In the genomic region with DNA sequence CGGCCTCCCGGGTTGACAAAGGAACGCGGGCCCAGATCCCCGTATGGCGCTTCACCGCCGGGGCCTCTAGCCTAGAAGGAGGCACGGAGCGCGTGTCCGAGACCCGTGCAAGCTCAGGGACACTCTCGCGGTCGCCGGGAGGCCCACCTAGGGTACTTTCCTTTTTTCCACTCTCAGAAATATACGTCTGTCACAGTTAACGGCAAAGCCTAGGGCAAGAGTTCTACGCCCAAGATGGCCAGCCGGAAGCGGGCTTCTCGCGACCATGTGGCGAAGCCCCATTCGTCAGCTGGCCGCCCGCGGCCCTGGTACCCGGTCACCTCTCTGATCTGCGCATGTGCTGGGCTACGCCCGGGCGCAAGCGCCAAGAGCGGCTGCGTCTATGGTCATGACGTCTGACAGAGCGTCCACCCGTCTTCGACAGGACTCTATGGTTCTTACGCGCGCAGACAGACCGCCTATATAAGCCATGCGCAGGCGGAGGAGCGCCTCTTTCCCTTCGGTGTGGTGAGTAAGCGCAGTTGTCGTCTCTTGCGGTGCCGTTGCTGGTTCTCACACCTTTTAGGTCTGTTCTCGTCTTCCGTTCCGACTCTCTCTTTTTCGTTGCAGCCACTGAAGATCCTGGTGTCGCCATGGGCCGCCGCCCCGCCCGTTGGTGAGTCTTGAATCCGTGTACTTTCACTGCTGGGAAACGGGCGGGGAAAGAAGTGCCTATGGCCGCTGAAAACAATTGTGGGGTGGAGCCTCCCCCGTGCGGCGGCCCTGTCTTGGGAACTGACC, we compare ENCODE assay signal across 1 cellular context.
A peak's percentile ranks its signal among the peaks of the same experiment; 100 is the strongest.
TF ChIP-seq lines count a peak whose summit lies in the region.

TSS of gene RPL10 (plus strand) at position 490 of the 780 bp plus-strand sequence. CDS start at position 633, 143 bp downstream.

TF ChIP-seq in K562, 482 proteins besides CTCF, POLR2A, EP300 and RAD21 (continued from another document and continues in another):
- TF ChIP-seq ATF7 (IDR thresholded peaks at IDR 0.05) (peak; percentile 83), FOS (IDR thresholded peaks at IDR 0.05; ENCODE audit: extremely low read depth, insufficient read length) (no peak), RFX1 (IDR thresholded peaks at IDR 0.05) (no peak), PRPF4 (IDR thresholded peaks at IDR 0.05; ENCODE audit: insufficient read depth, low read depth, low read length, poor library complexity, severe bottlenecking) (peak; percentile 82), ZNF518B (CRISPR knock-in tag; IDR thresholded peaks at IDR 0.05) (no peak), TOE1 (IDR thresholded peaks at IDR 0.05; ENCODE audit: borderline replicate concordance) (no peak), TOE1 (CRISPR knock-in tag; IDR thresholded peaks at IDR 0.05; ENCODE audit: borderline replicate concordance, low read depth) (peak; percentile 92; the same call in 1 of the 2 replicates), TCFL5 (CRISPR knock-in tag; conservative IDR thresholded peaks at IDR 0.05) (no peak), NRF1 (conservative IDR thresholded peaks at IDR 0.05 in 1 of 2, IDR thresholded peaks at IDR 0.05 in 1 of 2) (peak; percentile 98), DPF2 (IDR thresholded peaks at IDR 0.05) (no peak; the same call in 1 of the 2 replicates), TRIM28 (IDR thresholded peaks at IDR 0.05) (no peak), TAF1 (IDR thresholded peaks at IDR 0.05; ENCODE audit: control insufficient read depth, extremely low read depth, insufficient read depth, low read length, severe bottlenecking) (peak; percentile 100), RBM17 (IDR thresholded peaks at IDR 0.05; ENCODE audit: borderline replicate concordance, low read depth, low read length) (no peak), TAL1 (IDR thresholded peaks at IDR 0.05) (no peak), CXXC5 (CRISPR knock-in tag; IDR thresholded peaks at IDR 0.05) (peak; percentile 38), RREB1 (CRISPR knock-in tag; IDR thresholded peaks at IDR 0.05) (no peak), ZNF584 (CRISPR knock-in tag; IDR thresholded peaks at IDR 0.05; ENCODE audit: low read depth) (no peak), ZNF124 (CRISPR knock-in tag; IDR thresholded peaks at IDR 0.05) (no peak), ZNF609 (CRISPR knock-in tag; IDR thresholded peaks at IDR 0.05; ENCODE audit: borderline replicate concordance) (no peak; the same call in none of the 2 replicates), CHCHD3 (CRISPR knock-in tag; IDR thresholded peaks at IDR 0.05) (peak; percentile 86; the same call in 1 of the 2 replicates), ARID1B (IDR thresholded peaks at IDR 0.05) (no peak), CC2D1A (IDR thresholded peaks at IDR 0.05) (no peak), ZNF77 (CRISPR knock-in tag; IDR thresholded peaks at IDR 0.05) (no peak), PURB (CRISPR knock-in tag; IDR thresholded peaks at IDR 0.05; ENCODE audit: low read depth) (no peak), RHOXF2B (CRISPR knock-in tag; conservative IDR thresholded peaks at IDR 0.05) (no peak), MEIS2 (IDR thresholded peaks at IDR 0.05; ENCODE audit: partially characterized antibody) (peak; percentile 95), ZNF232 (CRISPR knock-in tag; IDR thresholded peaks at IDR 0.05) (0 out of 2 replicates have a peak, but pooled peaks have one; percentile 47), ZNF76 (CRISPR knock-in tag; IDR thresholded peaks at IDR 0.05; ENCODE audit: borderline replicate concordance) (no peak), ZNF224 (CRISPR knock-in tag; IDR thresholded peaks at IDR 0.05) (peak; percentile 57; the same call in 1 of the 2 replicates), NR2C1 (IDR thresholded peaks at IDR 0.05) (peak; percentile 20; the same call in 1 of the 2 replicates), NR2C1 (tag; IDR thresholded peaks at IDR 0.05) (no peak; the same call in 1 of the 2 replicates), PML (IDR thresholded peaks at IDR 0.05; ENCODE audit: low read length) (peak; percentile 97), SMARCC2 (IDR thresholded peaks at IDR 0.05; ENCODE audit: low read depth) (no peak), ZNF253 (CRISPR knock-in tag; conservative IDR thresholded peaks at IDR 0.05) (no peak), DNMT1 (IDR thresholded peaks at IDR 0.05) (no peak), RBM15 (IDR thresholded peaks at IDR 0.05; ENCODE audit: insufficient read depth, low read length) (no peak)
- TF ChIP-seq, protein P1, sequence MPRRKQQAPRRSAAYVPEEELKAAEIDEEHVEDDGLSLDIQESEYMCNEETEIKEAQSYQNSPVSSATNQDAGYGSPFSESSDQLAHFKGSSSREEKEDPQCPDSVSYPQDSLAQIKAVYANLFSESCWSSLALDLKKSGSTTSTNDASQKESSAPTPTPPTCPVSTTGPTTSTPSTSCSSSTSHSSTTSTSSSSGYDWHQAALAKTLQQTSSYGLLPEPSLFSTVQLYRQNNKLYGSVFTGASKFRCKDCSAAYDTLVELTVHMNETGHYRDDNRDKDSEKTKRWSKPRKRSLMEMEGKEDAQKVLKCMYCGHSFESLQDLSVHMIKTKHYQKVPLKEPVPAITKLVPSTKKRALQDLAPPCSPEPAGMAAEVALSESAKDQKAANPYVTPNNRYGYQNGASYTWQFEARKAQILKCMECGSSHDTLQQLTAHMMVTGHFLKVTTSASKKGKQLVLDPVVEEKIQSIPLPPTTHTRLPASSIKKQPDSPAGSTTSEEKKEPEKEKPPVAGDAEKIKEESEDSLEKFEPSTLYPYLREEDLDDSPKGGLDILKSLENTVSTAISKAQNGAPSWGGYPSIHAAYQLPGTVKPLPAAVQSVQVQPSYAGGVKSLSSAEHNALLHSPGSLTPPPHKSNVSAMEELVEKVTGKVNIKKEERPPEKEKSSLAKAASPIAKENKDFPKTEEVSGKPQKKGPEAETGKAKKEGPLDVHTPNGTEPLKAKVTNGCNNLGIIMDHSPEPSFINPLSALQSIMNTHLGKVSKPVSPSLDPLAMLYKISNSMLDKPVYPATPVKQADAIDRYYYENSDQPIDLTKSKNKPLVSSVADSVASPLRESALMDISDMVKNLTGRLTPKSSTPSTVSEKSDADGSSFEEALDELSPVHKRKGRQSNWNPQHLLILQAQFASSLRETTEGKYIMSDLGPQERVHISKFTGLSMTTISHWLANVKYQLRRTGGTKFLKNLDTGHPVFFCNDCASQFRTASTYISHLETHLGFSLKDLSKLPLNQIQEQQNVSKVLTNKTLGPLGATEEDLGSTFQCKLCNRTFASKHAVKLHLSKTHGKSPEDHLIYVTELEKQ (CRISPR knock-in tag; IDR thresholded peaks at IDR 0.05), result no peak
- TF ChIP-seq, protein P2, sequence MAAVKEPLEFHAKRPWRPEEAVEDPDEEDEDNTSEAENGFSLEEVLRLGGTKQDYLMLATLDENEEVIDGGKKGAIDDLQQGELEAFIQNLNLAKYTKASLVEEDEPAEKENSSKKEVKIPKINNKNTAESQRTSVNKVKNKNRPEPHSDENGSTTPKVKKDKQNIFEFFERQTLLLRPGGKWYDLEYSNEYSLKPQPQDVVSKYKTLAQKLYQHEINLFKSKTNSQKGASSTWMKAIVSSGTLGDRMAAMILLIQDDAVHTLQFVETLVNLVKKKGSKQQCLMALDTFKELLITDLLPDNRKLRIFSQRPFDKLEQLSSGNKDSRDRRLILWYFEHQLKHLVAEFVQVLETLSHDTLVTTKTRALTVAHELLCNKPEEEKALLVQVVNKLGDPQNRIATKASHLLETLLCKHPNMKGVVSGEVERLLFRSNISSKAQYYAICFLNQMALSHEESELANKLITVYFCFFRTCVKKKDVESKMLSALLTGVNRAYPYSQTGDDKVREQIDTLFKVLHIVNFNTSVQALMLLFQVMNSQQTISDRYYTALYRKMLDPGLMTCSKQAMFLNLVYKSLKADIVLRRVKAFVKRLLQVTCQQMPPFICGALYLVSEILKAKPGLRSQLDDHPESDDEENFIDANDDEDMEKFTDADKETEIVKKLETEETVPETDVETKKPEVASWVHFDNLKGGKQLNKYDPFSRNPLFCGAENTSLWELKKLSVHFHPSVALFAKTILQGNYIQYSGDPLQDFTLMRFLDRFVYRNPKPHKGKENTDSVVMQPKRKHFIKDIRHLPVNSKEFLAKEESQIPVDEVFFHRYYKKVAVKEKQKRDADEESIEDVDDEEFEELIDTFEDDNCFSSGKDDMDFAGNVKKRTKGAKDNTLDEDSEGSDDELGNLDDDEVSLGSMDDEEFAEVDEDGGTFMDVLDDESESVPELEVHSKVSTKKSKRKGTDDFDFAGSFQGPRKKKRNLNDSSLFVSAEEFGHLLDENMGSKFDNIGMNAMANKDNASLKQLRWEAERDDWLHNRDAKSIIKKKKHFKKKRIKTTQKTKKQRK (IDR thresholded peaks at IDR 0.05; ENCODE audit: borderline replicate concordance, low read depth, low read length), result no peak
